Comparison of ENCODE assay signal across 30 cellular contexts in genomic region chr16:89905511-89906140, GRCh38. TPM values are rescaled to one million over a fixed set of nuclear protein-coding genes. Genes with fewer than 3 reads are reported as not detected.
A peak's percentile ranks its signal among the peaks of the same experiment; 100 is the strongest.
DNase-seq lines count a peak whose midpoint lies in the region; ATAC-seq, FAIRE-seq and TF ChIP-seq lines count a peak whose summit lies in the region.
"Had no signal": no experiment of that assay in that cellular context is flagged by ENCODE, and none has a peak within 500 bp of the region (broad histone marks: within the 10 kb centered on the region; RNA-seq: fewer than 3 reads in every experiment).

No MANE protein-coding gene starts in this region.

- peaks cover 25% of the 10 kb centered on the region for H3K79me1 ChIP-seq in mesenchymal stem cell (replicated peaks; ENCODE audit: low read length, poor library complexity, severe bottlenecking)

- no peak for ATAC-seq in HepG2
- ATAC-seq in right lobe of liver = no peak
- no peak for ATAC-seq in T-helper 17 cell
- ATAC-seq in stimulated activated naive CD8-positive, alpha-beta T cell treated with anti-CD3 and anti-CD28 coated beads, Interleukin-15, Interleukin-2, amounts not matched to agents 100 U/mL and 50 U/mL, for 24 hours = no peak
- no peak for ATAC-seq in HG03565 (IDR thresholded peaks at IDR 0.05; ENCODE audit: unreplicated experiment)
- ATAC-seq: activated naive CD4-positive, alpha-beta T cell treated with anti-CD3 and anti-CD28 coated beads, Interleukin-2, amount 50 U/mL, for 72 hours; gastrocnemius medialis; HCT116 had no signal

- H2BK12ac ChIP-seq in mesenchymal stem cell (ENCODE audit: low read length in 2 of 2) = no peak overlapping the region

- FAIRE-seq in HepG2 (lab: Jason Lieb, UNC) = no peak
- FAIRE-seq: GM18507 had no signal

- TF ChIP-seq RAD21 in HepG2 (CRISPR knock-in tag; IDR thresholded peaks at IDR 0.05) = no peak

- no peak overlapping the region for H2BK120ac ChIP-seq in mesenchymal stem cell (ENCODE audit: low read depth, low read length)

- H4K91ac ChIP-seq in mesenchymal stem cell (ENCODE audit: low read length) = no peak overlapping the region

- no peak overlapping the region for H3K4ac ChIP-seq in mesenchymal stem cell (ENCODE audit: low read depth in 1 of 2, low read length in 2 of 2)

- CTCF ChIA-PET in HepG2 (lab: Yijun Ruan, JAX; ENCODE audit: low intra/inter-chr PET ratio, low total read pairs) = no interaction called here

- H3K9me3 ChIP-seq in HepG2 (ENCODE audit: low read length) (no peaks in the 10 kb centered on the region), right lobe of liver (no peaks in the 10 kb centered on the region), T-helper 17 cell (ENCODE audit: control insufficient read depth, low read length, poor library complexity, severe bottlenecking) (no peaks in the 10 kb centered on the region), mesenchymal stem cell (ENCODE audit: control insufficient read depth, low read length) (no peaks in the 10 kb centered on the region)
- H3K9me3 ChIP-seq: colonic mucosa, gastrocnemius medialis, prostate gland had no signal

- TF ChIP-seq POLR2A in HepG2 (IDR thresholded peaks at IDR 0.05; ENCODE audit: insufficient read depth in 1 of 2, low read depth in 2 of 2, low read length in 2 of 2) (no peak; a peak in 1 of 4 replicates), right lobe of liver (IDR thresholded peaks at IDR 0.05) (no peak)

- H2AK5ac ChIP-seq in mesenchymal stem cell (ENCODE audit: low read length, severe bottlenecking) = no peak overlapping the region

- H2AFZ ChIP-seq in HepG2 (ENCODE audit: low read length) (no peak overlapping the region), mesenchymal stem cell (ENCODE audit: low read depth, low read length) (no peak overlapping the region)

- no peak overlapping the region for H3K27ac ChIP-seq in HepG2 (ENCODE audit: extremely low read length, insufficient read depth, low read length)
- no peak overlapping the region for H3K27ac ChIP-seq in right lobe of liver
- H3K27ac ChIP-seq in mesenchymal stem cell (ENCODE audit: low read length, poor library complexity, severe bottlenecking) = no peak overlapping the region
- H3K27ac ChIP-seq: colonic mucosa, gastrocnemius medialis, prostate gland had no signal

- peaks cover 31 to 51% of the 10 kb centered on the region in 2 experiments for H3K36me3 ChIP-seq in HepG2 (replicated peaks in 1 of 2; ENCODE audit: control insufficient read depth in 1 of 2, insufficient read depth in 2 of 2, low read length in 2 of 2)
- H3K36me3 ChIP-seq in right lobe of liver = peaks cover 0 to 33% (median 12%) of the 10 kb centered on the region in 4 donors
- peaks cover 71 to 87% of the 10 kb centered on the region in 2 experiments for H3K36me3 ChIP-seq in mesenchymal stem cell (ENCODE audit: control insufficient read depth in 1 of 2, insufficient read depth in 2 of 2, low read depth in 1 of 2, low read length in 2 of 2)

- H3K27me3 Mint-ChIP-seq in T-helper 17 cell = no peaks in the 10 kb centered on the region
- H3K27me3 Mint-ChIP-seq: activated B cell treated with CpG ODN at 0.5 μM for 24 hours, memory B cell had no signal

- no peaks in the 10 kb centered on the region; the same call in 1 of the 2 replicates for H3K4me1 ChIP-seq in HepG2 (ENCODE audit: insufficient read depth, low read length)
- H3K4me1 ChIP-seq in right lobe of liver = no peaks in the 10 kb centered on the region
- peaks cover 3% of the 10 kb centered on the region for H3K4me1 ChIP-seq in mesenchymal stem cell (ENCODE audit: control insufficient read depth, insufficient read depth, low read depth, low read length)
- H3K4me1 ChIP-seq: colonic mucosa, gastrocnemius medialis had no signal

- H3K4me3 ChIP-seq in HepG2 (replicated peaks in 1 of 3; ENCODE audit: insufficient read depth in 1 of 3, low read depth in 2 of 3, low read length in 3 of 3) = no peak overlapping the region
- no peak overlapping the region for H3K4me3 ChIP-seq in right lobe of liver
- no peak overlapping the region for H3K4me3 ChIP-seq in mesenchymal stem cell (ENCODE audit: insufficient read depth in 1 of 2, low read depth in 1 of 2, low read length in 2 of 2)
- H3K4me3 ChIP-seq: BLaER1 treated with 17β-estradiol and CSF1 and Interleukin-3, amounts not matched to agents 10 nM and 100 nM; colonic mucosa; gastrocnemius medialis; prostate gland had no signal

- H3K23ac ChIP-seq in mesenchymal stem cell (ENCODE audit: low read length in 2 of 2) = no peak overlapping the region

- H3K27me3 ChIP-seq in HepG2 (ENCODE audit: control insufficient read depth in 1 of 2, insufficient read depth in 2 of 2, low read length in 2 of 2) = no peaks in the 10 kb centered on the region
- H3K27me3 ChIP-seq in right lobe of liver = no peaks in the 10 kb centered on the region
- no peaks in the 10 kb centered on the region for H3K27me3 ChIP-seq in mesenchymal stem cell (ENCODE audit: control insufficient read depth in 1 of 2, insufficient read depth in 1 of 2, low read length in 2 of 2)
- H3K27me3 ChIP-seq: BLaER1 treated with 17β-estradiol and CSF1 and Interleukin-3, amounts not matched to agents 10 nM and 100 nM; colonic mucosa; gastrocnemius medialis had no signal

- intact Hi-C loops in HepG2 (cut with micrococcal nuclease; ENCODE audit: unreplicated experiment) (no loop called here), right lobe of liver (cut with DNase I) (no loop called here)

- no peaks in the 10 kb centered on the region for H3K36me3 Mint-ChIP-seq in T-helper 17 cell (ENCODE audit: low read depth)

- no peak overlapping the region for H2BK15ac ChIP-seq in mesenchymal stem cell (ENCODE audit: low read depth, poor library complexity, severe bottlenecking)

- DNase-seq in HepG2 (ENCODE audit: low spot score) (no peak), right lobe of liver (no peak), T-helper 17 cell (no peak), mesenchymal stem cell (peak; percentile 24), NCI-H1105 (lab: John Stamatoyannopoulos, UW) (no peak), Ammon's horn (ENCODE audit: low spot score) (no peak)
- DNase-seq in stimulated activated naive CD8-positive, alpha-beta T cell treated with anti-CD3 and anti-CD28 coated beads, Interleukin-15, Interleukin-2, amounts not matched to agents 100 U/mL and 50 U/mL, for 24 hours = no peak
- DNase-seq: activated B cell treated with CpG ODN at 0.5 μM for 24 hours; activated CD4-positive, alpha-beta T cell treated with anti-CD3 and anti-CD28 coated beads, Interleukin-2, amount 50 U/mL, for 1 hour; anterior cingulate cortex; Calu3; colonic mucosa; gastrocnemius medialis; hypothalamus; immature natural killer cell; left colon; MV-4-11; NCI-H1694; NCI-H524 treated with DMSO at 0.1 percent for 48 hours; SHP77; stimulated activated CD4-positive, alpha-beta T cell treated with anti-CD3 and anti-CD28 coated beads, Interleukin-15, amount 100 ng/mL, for 24 hours; stimulated activated naive CD4-positive, alpha-beta T cell had no signal

- H4K20me1 ChIP-seq in HepG2 (ENCODE audit: insufficient read depth, low read length) = no peaks in the 10 kb centered on the region; the same call in 1 of the 2 replicates

- in situ Hi-C loops in HepG2 (cut with HindIII; ENCODE audit: extremely low pct_ligation_motif_present, low pct_unique_long_range_greater_than_20kb) = no loop called here

- no peak overlapping the region for H3K4me2 ChIP-seq in HepG2 (ENCODE audit: low read depth, low read length)
- H3K4me2 ChIP-seq in mesenchymal stem cell (ENCODE audit: low read length, poor library complexity, severe bottlenecking) = no peak overlapping the region

- no peaks in the 10 kb centered on the region for H3K79me2 ChIP-seq in HepG2 (ENCODE audit: insufficient read depth, low read length)

- H3K9ac ChIP-seq in HepG2 (ENCODE audit: insufficient read depth, low read depth, low read length) (no peak overlapping the region), mesenchymal stem cell (ENCODE audit: low read length) (no peak overlapping the region)

- POLR2A ChIA-PET in HepG2 (lab: Yijun Ruan, JAX) = interaction anchor here (1.2 to 8.1 kb wide), 4 partner anchors 13 to 32 kb away, joined by 3 to 78 read pairs (median 17); partner anchors contain the start of genes MC1R, TCF25 and TUBB3

- BruUV-seq in HepG2 (replicated peaks; lab: Mats Ljungman, UMichigan) = no TSS peak

- peak overlapping the region; percentile 60 for H3K27ac Mint-ChIP-seq in T-helper 17 cell
- H3K27ac Mint-ChIP-seq: activated B cell treated with CpG ODN at 0.5 μM for 24 hours; activated naive CD4-positive, alpha-beta T cell treated with anti-CD3 and anti-CD28 coated beads, Interleukin-2, amount 50 U/mL, for 72 hours; activated T-helper 1 cell treated with anti-CD3 and anti-CD28 coated beads, Interleukin-12 subunit alpha, Interleukin-12 subunit beta, Interleukin-2, Interleukin-4 antibody, amounts not matched to agents 30 ng/mL and 10 ng/mL and 1 ng/mL, durations not matched to agents 14 hours and 24 hours and 36 hours; memory B cell had no signal

- TF ChIP-seq EP300 in HepG2 (IDR thresholded peaks at IDR 0.05; ENCODE audit: low read depth in 2 of 2, low read length in 2 of 2) = no peak
- TF ChIP-seq EP300 in HepG2 (CRISPR knock-in tag; IDR thresholded peaks at IDR 0.05; ENCODE audit: borderline replicate concordance) = no peak

- H4K8ac ChIP-seq in mesenchymal stem cell (ENCODE audit: low read length) = no peak overlapping the region

- no peak overlapping the region for H2BK5ac ChIP-seq in mesenchymal stem cell (ENCODE audit: low read depth, low read length, poor library complexity, severe bottlenecking)

- no peak overlapping the region for H3K14ac ChIP-seq in mesenchymal stem cell (ENCODE audit: low read length in 2 of 2)

- H3K4me1 Mint-ChIP-seq in T-helper 17 cell = no peaks in the 10 kb centered on the region

- TF ChIP-seq CTCF in HepG2 (CRISPR knock-in tag; IDR thresholded peaks at IDR 0.05) (no peak), right lobe of liver (IDR thresholded peaks at IDR 0.05) (no peak)

- 99% methylated on average over 22 of the region's 23 CpGs for WGBS in HepG2 (ENCODE audit: low lambda C conversion rate)
- WGBS in right lobe of liver (ENCODE audit: insufficient coverage, low coverage, low lambda C conversion rate, missing lambda C conversion rate) = 100% methylated on average over 1 of the region's 23 CpGs
- WGBS in mesenchymal stem cell = 89% methylated on average over 23 of the region's 23 CpGs

- H3K4me3 Mint-ChIP-seq in T-helper 17 cell = peak overlapping the region; percentile 53
- H3K4me3 Mint-ChIP-seq: activated B cell treated with CpG ODN at 0.5 μM for 24 hours; activated T-helper 1 cell treated with anti-CD3 and anti-CD28 coated beads, Interleukin-12 subunit alpha, Interleukin-12 subunit beta, Interleukin-2, Interleukin-4 antibody, amounts not matched to agents 30 ng/mL and 10 ng/mL and 1 ng/mL, durations not matched to agents 14 hours and 24 hours and 36 hours; immature natural killer cell; memory B cell had no signal

- no peak overlapping the region for H3K18ac ChIP-seq in mesenchymal stem cell (ENCODE audit: low read depth in 1 of 2, low read length in 2 of 2)

RNA-seq across cellular contexts. Expression of gene MC1R, which starts 13.0 kb away (rescaled TPM):
- 7.2 and 9.1 TPM in 2 replicates for total RNA-seq in HepG2 (2016; rRNA removed; fragmentation: Illumina TruSeq; extraction: Trizol)
- total RNA-seq in HepG2 (2016; cell fraction: cytosol; rRNA removed; fragmentation: Illumina TruSeq; extraction: Trizol; ENCODE audit: low read depth) = 3.5 and 3.7 TPM in 2 replicates
- 8.1 and 8.7 TPM in 2 replicates for total RNA-seq in HepG2 (2016; cell fraction: insoluble cytoplasmic fraction; rRNA removed; fragmentation: Illumina TruSeq; extraction: Trizol)
- 8.1 and 9.5 TPM in 2 replicates for total RNA-seq in HepG2 (2016; cell fraction: membrane; rRNA removed; fragmentation: Illumina TruSeq; extraction: Trizol)
- 7.2 and 7.7 TPM in 2 replicates for total RNA-seq in HepG2 (2016; cell fraction: nucleus; rRNA removed; fragmentation: Illumina TruSeq; extraction: Trizol)
- 14.8 and 20.0 TPM in 2 replicates for polyA plus RNA-seq in HepG2 (2011; rRNA removed)
- 14.8 and 18.9 TPM in 2 replicates for polyA plus RNA-seq in HepG2 (2011; cell fraction: cytosol; rRNA removed)
- 89.3 and 96.4 TPM in 2 replicates for polyA plus RNA-seq in HepG2 (2011; cell fraction: nucleus; rRNA removed)
- polyA plus RNA-seq in HepG2 (2012) = 6.5 and 12.0 TPM in 2 replicates
- polyA plus RNA-seq in HepG2 (2016; cell fraction: cytosol; fragmentation: Illumina TruSeq; extraction: Trizol; ENCODE audit: low read depth) = 2.9 and 3.1 TPM in 2 replicates
- 6.7 and 7.1 TPM in 2 replicates for polyA plus RNA-seq in HepG2 (2016; cell fraction: insoluble cytoplasmic fraction; fragmentation: Illumina TruSeq; extraction: Trizol; ENCODE audit: low read depth)
- polyA plus RNA-seq in HepG2 (2016; cell fraction: membrane; fragmentation: Illumina TruSeq; extraction: Trizol; ENCODE audit: low read depth) = 6.5 and 7.5 TPM in 2 replicates
- polyA plus RNA-seq in HepG2 (2016; cell fraction: nucleus; fragmentation: Illumina TruSeq; extraction: Trizol; ENCODE audit: insufficient read depth, low read depth) = 17.7 and 19.3 TPM in 2 replicates
- 23.7 and 30.7 TPM in 2 replicates for polyA minus RNA-seq in HepG2 (2011; rRNA and poly(A)+ RNA removed; ENCODE audit: low replicate concordance)
- polyA minus RNA-seq in HepG2 (2011; cell fraction: cytosol; rRNA and poly(A)+ RNA removed) = 5.4 and 5.5 TPM in 2 replicates
- 16.0 and 17.0 TPM in 2 replicates for polyA minus RNA-seq in HepG2 (2011; cell fraction: nucleus; rRNA and poly(A)+ RNA removed)
- total RNA-seq in right lobe of liver = 1 to 10 TPM in 2 of 6 experiments, under 1 TPM in 4; 0.31 to 1.6 (median 0.77) TPM
- total RNA-seq in T-helper 17 cell = 10 to 100 TPM; 10.1 to 13.8 TPM
- polyA plus RNA-seq in mesenchymal stem cell (2013, experiment 1 of 2) = 5.5 TPM
- 5.1 TPM for polyA plus RNA-seq in mesenchymal stem cell (2013, experiment 2 of 2)

RNA-seq across cellular contexts. Expression of gene TUBB3, which starts 17.5 kb away (rescaled TPM):
- total RNA-seq in HepG2 (2016; rRNA removed; fragmentation: Illumina TruSeq; extraction: Trizol) = 161 and 185 TPM in 2 replicates
- 94.2 and 96.8 TPM in 2 replicates for total RNA-seq in HepG2 (2016; cell fraction: cytosol; rRNA removed; fragmentation: Illumina TruSeq; extraction: Trizol; ENCODE audit: low read depth)
- total RNA-seq in HepG2 (2016; cell fraction: insoluble cytoplasmic fraction; rRNA removed; fragmentation: Illumina TruSeq; extraction: Trizol) = 145 and 195 TPM in 2 replicates
- 140 and 142 TPM in 2 replicates for total RNA-seq in HepG2 (2016; cell fraction: membrane; rRNA removed; fragmentation: Illumina TruSeq; extraction: Trizol)
- 81.3 and 94.7 TPM in 2 replicates for total RNA-seq in HepG2 (2016; cell fraction: nucleus; rRNA removed; fragmentation: Illumina TruSeq; extraction: Trizol)
- polyA plus RNA-seq in HepG2 (2011; rRNA removed) = 110 and 152 TPM in 2 replicates
- polyA plus RNA-seq in HepG2 (2011; cell fraction: cytosol; rRNA removed) = 84.2 and 120 TPM in 2 replicates
- polyA plus RNA-seq in HepG2 (2011; cell fraction: nucleus; rRNA removed) = 168 and 179 TPM in 2 replicates
- polyA plus RNA-seq in HepG2 (2012) = 45.2 and 119 TPM in 2 replicates
- 63.1 and 64.3 TPM in 2 replicates for polyA plus RNA-seq in HepG2 (2016; cell fraction: cytosol; fragmentation: Illumina TruSeq; extraction: Trizol; ENCODE audit: low read depth)
- polyA plus RNA-seq in HepG2 (2016; cell fraction: insoluble cytoplasmic fraction; fragmentation: Illumina TruSeq; extraction: Trizol; ENCODE audit: low read depth) = 127 and 159 TPM in 2 replicates
- polyA plus RNA-seq in HepG2 (2016; cell fraction: membrane; fragmentation: Illumina TruSeq; extraction: Trizol; ENCODE audit: low read depth) = 87.3 and 99.0 TPM in 2 replicates
- 138 and 154 TPM in 2 replicates for polyA plus RNA-seq in HepG2 (2016; cell fraction: nucleus; fragmentation: Illumina TruSeq; extraction: Trizol; ENCODE audit: insufficient read depth, low read depth)
- polyA minus RNA-seq in HepG2 (2011; rRNA and poly(A)+ RNA removed; ENCODE audit: low replicate concordance) = 34.9 and 340 TPM in 2 replicates
- 99.4 and 107 TPM in 2 replicates for polyA minus RNA-seq in HepG2 (2011; cell fraction: cytosol; rRNA and poly(A)+ RNA removed)
- 34.8 and 42.6 TPM in 2 replicates for polyA minus RNA-seq in HepG2 (2011; cell fraction: nucleus; rRNA and poly(A)+ RNA removed)
- total RNA-seq in right lobe of liver = under 1 TPM in 4 of 6 experiments, not detected in 2; 0.13 to 0.86 (median 0.36) TPM
- total RNA-seq in T-helper 17 cell = under 1 TPM; 0.52 to 0.96 TPM
- polyA plus RNA-seq in mesenchymal stem cell (2013, experiment 1 of 2) = 136 TPM
- 135 TPM for polyA plus RNA-seq in mesenchymal stem cell (2013, experiment 2 of 2)
- polyA plus RNA-seq: immature natural killer cell had no signal

RNA-seq across cellular contexts. Expression of gene TCF25, which starts 32.2 kb away (rescaled TPM):
- total RNA-seq in HepG2 (2016; rRNA removed; fragmentation: Illumina TruSeq; extraction: Trizol) = 98.4 and 138 TPM in 2 replicates
- total RNA-seq in HepG2 (2016; cell fraction: cytosol; rRNA removed; fragmentation: Illumina TruSeq; extraction: Trizol; ENCODE audit: low read depth) = 70.6 and 87.2 TPM in 2 replicates
- 75.7 and 144 TPM in 2 replicates for total RNA-seq in HepG2 (2016; cell fraction: insoluble cytoplasmic fraction; rRNA removed; fragmentation: Illumina TruSeq; extraction: Trizol)
- total RNA-seq in HepG2 (2016; cell fraction: membrane; rRNA removed; fragmentation: Illumina TruSeq; extraction: Trizol) = 50.6 and 58.6 TPM in 2 replicates
- 110 and 124 TPM in 2 replicates for total RNA-seq in HepG2 (2016; cell fraction: nucleus; rRNA removed; fragmentation: Illumina TruSeq; extraction: Trizol)
- 206 and 274 TPM in 2 replicates for polyA plus RNA-seq in HepG2 (2011; rRNA removed)
- 65.2 and 80.6 TPM in 2 replicates for polyA plus RNA-seq in HepG2 (2011; cell fraction: cytosol; rRNA removed)
- polyA plus RNA-seq in HepG2 (2011; cell fraction: nucleus; rRNA removed) = 1,625 and 1,754 TPM in 2 replicates
- polyA plus RNA-seq in HepG2 (2012) = 188 and 209 TPM in 2 replicates
- polyA plus RNA-seq in HepG2 (2016; cell fraction: cytosol; fragmentation: Illumina TruSeq; extraction: Trizol; ENCODE audit: low read depth) = 17.8 and 22.1 TPM in 2 replicates
- polyA plus RNA-seq in HepG2 (2016; cell fraction: insoluble cytoplasmic fraction; fragmentation: Illumina TruSeq; extraction: Trizol; ENCODE audit: low read depth) = 69.5 and 77.6 TPM in 2 replicates
- polyA plus RNA-seq in HepG2 (2016; cell fraction: membrane; fragmentation: Illumina TruSeq; extraction: Trizol; ENCODE audit: low read depth) = 24.7 and 32.6 TPM in 2 replicates
- polyA plus RNA-seq in HepG2 (2016; cell fraction: nucleus; fragmentation: Illumina TruSeq; extraction: Trizol; ENCODE audit: insufficient read depth, low read depth) = 312 and 330 TPM in 2 replicates
- 107 and 121 TPM in 2 replicates for polyA minus RNA-seq in HepG2 (2011; rRNA and poly(A)+ RNA removed; ENCODE audit: low replicate concordance)
- 35.2 and 43.3 TPM in 2 replicates for polyA minus RNA-seq in HepG2 (2011; cell fraction: cytosol; rRNA and poly(A)+ RNA removed)
- polyA minus RNA-seq in HepG2 (2011; cell fraction: nucleus; rRNA and poly(A)+ RNA removed) = 166 and 179 TPM in 2 replicates
- total RNA-seq in right lobe of liver = 10 to 100 TPM; 66.6 to 91.6 (median 77.9) TPM
- total RNA-seq in T-helper 17 cell = 100 to 1,000 TPM; 393 to 428 TPM
- polyA plus RNA-seq in mesenchymal stem cell (2013, experiment 1 of 2) = 222 TPM
- 213 TPM for polyA plus RNA-seq in mesenchymal stem cell (2013, experiment 2 of 2)

RNA-seq across cellular contexts. Expression of gene DEF8, which starts 42.9 kb away (rescaled TPM):
- total RNA-seq in HepG2 (2016; rRNA removed; fragmentation: Illumina TruSeq; extraction: Trizol) = 98.5 and 107 TPM in 2 replicates
- total RNA-seq in HepG2 (2016; cell fraction: cytosol; rRNA removed; fragmentation: Illumina TruSeq; extraction: Trizol; ENCODE audit: low read depth) = 134 and 176 TPM in 2 replicates
- total RNA-seq in HepG2 (2016; cell fraction: insoluble cytoplasmic fraction; rRNA removed; fragmentation: Illumina TruSeq; extraction: Trizol) = 103 and 113 TPM in 2 replicates
- total RNA-seq in HepG2 (2016; cell fraction: membrane; rRNA removed; fragmentation: Illumina TruSeq; extraction: Trizol) = 127 and 160 TPM in 2 replicates
- 48.8 and 61.5 TPM in 2 replicates for total RNA-seq in HepG2 (2016; cell fraction: nucleus; rRNA removed; fragmentation: Illumina TruSeq; extraction: Trizol)
- polyA plus RNA-seq in HepG2 (2011; rRNA removed) = 98.2 and 108 TPM in 2 replicates
- polyA plus RNA-seq in HepG2 (2011; cell fraction: cytosol; rRNA removed) = 100 and 138 TPM in 2 replicates
- polyA plus RNA-seq in HepG2 (2011; cell fraction: nucleus; rRNA removed) = 490 and 545 TPM in 2 replicates
- polyA plus RNA-seq in HepG2 (2012) = 37.2 and 56.0 TPM in 2 replicates
- polyA plus RNA-seq in HepG2 (2016; cell fraction: cytosol; fragmentation: Illumina TruSeq; extraction: Trizol; ENCODE audit: low read depth) = 170 and 205 TPM in 2 replicates
- 116 and 132 TPM in 2 replicates for polyA plus RNA-seq in HepG2 (2016; cell fraction: insoluble cytoplasmic fraction; fragmentation: Illumina TruSeq; extraction: Trizol; ENCODE audit: low read depth)
- 126 and 153 TPM in 2 replicates for polyA plus RNA-seq in HepG2 (2016; cell fraction: membrane; fragmentation: Illumina TruSeq; extraction: Trizol; ENCODE audit: low read depth)
- polyA plus RNA-seq in HepG2 (2016; cell fraction: nucleus; fragmentation: Illumina TruSeq; extraction: Trizol; ENCODE audit: insufficient read depth, low read depth) = 123 and 136 TPM in 2 replicates
- polyA minus RNA-seq in HepG2 (2011; rRNA and poly(A)+ RNA removed; ENCODE audit: low replicate concordance) = 22.3 and 116 TPM in 2 replicates
- polyA minus RNA-seq in HepG2 (2011; cell fraction: cytosol; rRNA and poly(A)+ RNA removed) = 31.8 and 36.4 TPM in 2 replicates
- polyA minus RNA-seq in HepG2 (2011; cell fraction: nucleus; rRNA and poly(A)+ RNA removed) = 46.0 and 51.1 TPM in 2 replicates
- 10 to 100 TPM; 16.7 to 44.1 (median 20.7) TPM for total RNA-seq in right lobe of liver
- 10 to 100 TPM; 32.5 to 38.3 TPM for total RNA-seq in T-helper 17 cell
- polyA plus RNA-seq in mesenchymal stem cell (2013, experiment 1 of 2) = 68.5 TPM
- 65.6 TPM for polyA plus RNA-seq in mesenchymal stem cell (2013, experiment 2 of 2)

Comparison
In these comparisons a context has a peak if more than half of its experiments do, and no peak if none do; other contexts are left out.
1. RNA of gene TUBB3, which starts 17.5 kb away (total RNA-seq): 81.3 to 195 TPM in HepG2; 0.52 to 0.96 TPM in T-helper 17 cell and 0.13 to 0.86 TPM in right lobe of liver; every median in the first group is over 10 times any median in the second.